ENCODE assay signal across 13 cellular contexts in the genomic region with DNA sequence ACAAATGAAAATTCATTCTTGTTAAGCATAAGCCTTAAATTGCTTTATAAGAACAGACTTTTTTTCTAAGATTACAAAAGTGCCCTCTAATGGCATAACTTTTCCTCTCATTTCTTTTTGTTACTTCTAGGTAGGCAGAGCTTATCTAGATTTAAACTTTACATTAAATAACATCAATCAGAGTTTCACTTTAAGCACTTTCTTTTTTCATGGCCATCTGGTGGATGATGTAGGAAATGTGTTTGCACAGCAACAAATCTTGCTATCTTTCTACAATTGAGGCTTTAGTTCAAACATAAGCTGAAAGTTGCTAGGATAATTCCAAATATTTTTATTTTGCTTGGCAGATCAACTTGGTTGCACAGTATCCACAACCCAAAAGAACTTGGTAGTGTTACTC. TPM values are rescaled to one million over a fixed set of nuclear protein-coding genes. Genes with fewer than 3 reads are reported as not detected.
DNase-seq lines count a peak whose midpoint lies in the region; ATAC-seq and TF ChIP-seq lines count a peak whose summit lies in the region.
"Had no signal": no experiment of that assay in that cellular context is flagged by ENCODE, and none has a peak within 500 bp of the region (broad histone marks: within the 10 kb centered on the region; RNA-seq: fewer than 3 reads in every experiment).

No MANE protein-coding gene starts in this region.

- CTCF ChIA-PET in Panc1 (lab: Charles Lee) = no interaction called here

- no peaks in the 10 kb centered on the region for H3K27me3 ChIP-seq in Panc1 (ENCODE audit: control insufficient read depth, insufficient read depth, low read length)
- H3K27me3 ChIP-seq: tibial nerve had no signal

- H3K9me3 ChIP-seq in Panc1 (ENCODE audit: control insufficient read depth, insufficient read depth, low read depth, low read length) = no peaks in the 10 kb centered on the region
- H3K9me3 ChIP-seq: tibial nerve had no signal

- POLR2A ChIA-PET in Panc1 (lab: Charles Lee) = no interaction called here

- in situ Hi-C loops in Panc1 (cut with HindIII; ENCODE audit: low pct_unique_long_range_greater_than_20kb, low sequenced_read_pairs) = no loop called here

- intact Hi-C loops in Panc1 (cut with micrococcal nuclease; ENCODE audit: unreplicated experiment) = no loop called here

- no peak overlapping the region for H3K27ac ChIP-seq in Panc1 (ENCODE audit: low read length)
- H3K27ac ChIP-seq: tibial nerve had no signal

- DNase-seq in NCI-H510A treated with DMSO at 0.1 percent for 48 hours (lab: John Stamatoyannopoulos, UW) = peak; percentile 12
- DNase-seq in NCI-H510A (lab: John Stamatoyannopoulos, UW) = no peak
- DNase-seq in Panc1 (ENCODE audit: low read depth, low spot score) = no peak
- no peak for DNase-seq in fibroblast of mammary gland (ENCODE audit: low read depth)
- DNase-seq in smooth muscle cell of the brain vasculature (ENCODE audit: low read depth, low spot score) = peak; percentile 9
- DNase-seq in SHP77 treated with DMSO at 0.1 percent for 48 hours (lab: John Stamatoyannopoulos, UW) = no peak
- no peak for DNase-seq in NCI-H748 treated with DMSO at 0.1 percent for 48 hours (lab: John Stamatoyannopoulos, UW)
- no peak for DNase-seq in NCI-H1105 treated with DMSO at 0.1 percent for 48 hours (lab: John Stamatoyannopoulos, UW)
- DNase-seq: activated CD8-positive, alpha-beta T cell treated with anti-CD3 and anti-CD28 coated beads, Interleukin-2, amount 10 ng/mL, durations not matched to agents 7 days and 5 days; H7; natural killer cell; NCI-H1694 treated with DMSO at 0.1 percent for 48 hours had no signal

- H3K4me1 ChIP-seq in Panc1 (ENCODE audit: control insufficient read depth, insufficient read depth, low read length) = no peaks in the 10 kb centered on the region
- H3K4me1 ChIP-seq: tibial nerve had no signal

- no peak overlapping the region for H3K4me3 ChIP-seq in Panc1 (ENCODE audit: low read depth in 2 of 2, low read length in 2 of 2)
- no peak overlapping the region for H3K4me3 ChIP-seq in fibroblast of mammary gland (ENCODE audit: control insufficient read depth, low read depth, low read length)
- H3K4me3 ChIP-seq: tibial nerve had no signal

- no peak for ATAC-seq in Panc1
- ATAC-seq: activated CD8-positive, alpha-beta T cell treated with anti-CD3 and anti-CD28 coated beads, Interleukin-2, amount 10 ng/mL, durations not matched to agents 7 days and 5 days; natural killer cell had no signal

- no peaks in the 10 kb centered on the region for H3K36me3 ChIP-seq in Panc1 (ENCODE audit: control insufficient read depth, insufficient read depth, low read length)
- H3K36me3 ChIP-seq: tibial nerve had no signal

- TF ChIP-seq CTCF in Panc1 (IDR thresholded peaks at IDR 0.05) (peak; percentile 20; the same call in 1 of the 2 replicates), fibroblast of mammary gland (conservative IDR thresholded peaks at IDR 0.05; ENCODE audit: control insufficient read depth, insufficient read depth, low read depth, low read length) (peak; percentile 40)

- no TSS peak for BruUV-seq in Panc1 (replicated peaks; lab: Mats Ljungman, UMichigan)

RNA-seq across cellular contexts. Expression of a gene that starts 22.1 kb away (rescaled TPM):
- 0.10 TPM for total RNA-seq in Panc1 (2021; ENCODE audit: unreplicated experiment)
- not detected for polyA plus RNA-seq in Panc1 (2012; ENCODE audit: insufficient read length)
- total RNA-seq: natural killer cell had no signal

Comparison
In these comparisons a context has a peak if more than half of its experiments do, and no peak if none do; other contexts are left out.
1. DNase-seq: peak in NCI-H510A treated with DMSO at 0.1 percent for 48 hours (single experiment) and smooth muscle cell of the brain vasculature (single experiment); none in NCI-H510A (single experiment), Panc1 (single experiment), fibroblast of mammary gland (single experiment), SHP77 treated with DMSO at 0.1 percent for 48 hours (single experiment), NCI-H748 treated with DMSO at 0.1 percent for 48 hours (single experiment) and NCI-H1105 treated with DMSO at 0.1 percent for 48 hours (single experiment).